ENCODE assay signal across 8 cellular contexts in genomic region chr1:229341811-229342304, GRCh38. TPM values are rescaled to one million over a fixed set of nuclear protein-coding genes. Genes with fewer than 3 reads are reported as not detected.
DNase-seq lines count a peak whose midpoint lies in the region; ATAC-seq and TF ChIP-seq lines count a peak whose summit lies in the region.

No MANE protein-coding gene starts in this region.

- peaks cover 40% of the 10 kb centered on the region for H3K4me1 Mint-ChIP-seq in CD8-positive, alpha-beta T cell (ENCODE audit: low read depth)

- peak overlapping the region; percentile 91 for H3K4me3 Mint-ChIP-seq in CD8-positive, alpha-beta T cell

- no peaks in the 10 kb centered on the region for H3K27me3 Mint-ChIP-seq in CD8-positive, alpha-beta T cell (ENCODE audit: low read depth)

- H3K36me3 Mint-ChIP-seq in CD8-positive, alpha-beta T cell = peaks cover 9% of the 10 kb centered on the region

- ATAC-seq in CD8-positive, alpha-beta T cell = peak; percentile 18
- ATAC-seq in GM19397 (IDR thresholded peaks at IDR 0.05; ENCODE audit: unreplicated experiment) (peak; percentile 30), HG03439 (IDR thresholded peaks at IDR 0.05; ENCODE audit: unreplicated experiment) (peak; percentile 41), aorta (ENCODE audit: low FRiP score) (peak; percentile 1)

- no peaks in the 10 kb centered on the region for H3K36me3 ChIP-seq in CD8-positive, alpha-beta T cell (ENCODE audit: insufficient read depth, low read length)
- H3K36me3 ChIP-seq in duodenal mucosa (ENCODE audit: control insufficient read depth in 1 of 2, insufficient read depth in 2 of 2, low read length in 2 of 2) (no peaks in the 10 kb centered on the region), mesodermal cell (ENCODE audit: control insufficient read depth, insufficient read depth, low read length) (no peaks in the 10 kb centered on the region), aorta (ENCODE audit: control insufficient read depth in 1 of 2, insufficient read depth in 2 of 2, low read length in 1 of 2) (no peaks in the 10 kb centered on the region)

- WGBS in mesodermal cell (ENCODE audit: insufficient coverage in 2 of 2), 2 experiments = 0 to 1% methylated on average over 39 to 53 of the region's 54 CpGs
- WGBS in aorta, 2 donors = 1% methylated on average over 33 to 54 of the region's 54 CpGs

- H3K27ac Mint-ChIP-seq in CD8-positive, alpha-beta T cell = peak overlapping the region; percentile 87

- intact Hi-C loops in CD8-positive, alpha-beta T cell (cut with DNase I, micrococcal nuclease) = loop anchor here (1.0 to 10.0 kb wide), 12 partner anchors 71 to 1237 kb away; partner anchors contain the start of genes NUP133 (in 2 of the 2), RNF187 (in 2 of the 2), ABCB10 (in 1 of the 2) and C1orf35 (in 1 of the 2)
- intact Hi-C loops in aorta (cut with DNase I) = no loop called here

- H3K4me1 ChIP-seq in CD8-positive, alpha-beta T cell (ENCODE audit: insufficient read depth, low read length) = peaks cover 18% of the 10 kb centered on the region
- H3K4me1 ChIP-seq in duodenal mucosa (ENCODE audit: control insufficient read depth in 1 of 2, insufficient read depth in 2 of 2, low read length in 2 of 2) = peaks cover 17 to 19% of the 10 kb centered on the region in 2 donors
- peaks cover 3% of the 10 kb centered on the region for H3K4me1 ChIP-seq in mesodermal cell (ENCODE audit: control insufficient read depth, insufficient read depth, low read length, poor library complexity, severe bottlenecking)
- no peaks in the 10 kb centered on the region for H3K4me1 ChIP-seq in aorta (ENCODE audit: control insufficient read depth in 1 of 2, insufficient read depth in 2 of 2, low read length in 2 of 2)

- no peak for TF ChIP-seq CTCF in CD8-positive, alpha-beta T cell (IDR thresholded peaks at IDR 0.05)

- POLR2A ChIA-PET in CD8-positive, alpha-beta T cell (lab: Charles Lee) = interaction anchor here (0.6 to 1.3 kb wide), 5 partner anchors 59 to 1138 kb away, joined by 3 to 4 read pairs (median 3); partner anchors contain the start of gene ABCB10

- H3K27me3 ChIP-seq in CD8-positive, alpha-beta T cell (ENCODE audit: insufficient read depth, low read length) = no peaks in the 10 kb centered on the region
- H3K27me3 ChIP-seq in duodenal mucosa (ENCODE audit: control insufficient read depth in 1 of 2, insufficient read depth in 2 of 2, low read length in 2 of 2) (no peaks in the 10 kb centered on the region), aorta (ENCODE audit: control insufficient read depth in 1 of 2, insufficient read depth in 2 of 2, low read length in 1 of 2) (no peaks in the 10 kb centered on the region)

- H3K9ac ChIP-seq in duodenal mucosa (ENCODE audit: low read depth in 1 of 2, low read length in 2 of 2) = peak overlapping the region; percentile 57 to 69

- DNase-seq in CD8-positive, alpha-beta T cell = no peak
- DNase-seq in RPMI8226 (peak; percentile 71), aorta (no peak), NCI-H187 treated with DMSO at 0.1 percent for 48 hours (lab: John Stamatoyannopoulos, UW) (no peak)

- H3K27ac ChIP-seq in CD8-positive, alpha-beta T cell (ENCODE audit: low read depth, low read length) = peak overlapping the region; percentile 83
- H3K27ac ChIP-seq in duodenal mucosa (ENCODE audit: low read depth, low read length) (peak overlapping the region; percentile 60), mesodermal cell (ENCODE audit: low read depth, low read length, severe bottlenecking) (peak overlapping the region; percentile 52), aorta (ENCODE audit: low read depth in 1 of 2, low read length in 2 of 2) (no peak overlapping the region)

- CTCF ChIA-PET in CD8-positive, alpha-beta T cell (lab: Charles Lee) = interaction anchor here (0.6 kb wide), 1 partner anchor 96 kb away, joined by 3 read pairs; no protein-coding TSS in a partner anchor

- peak overlapping the region; percentile 74 for H3K4me3 ChIP-seq in CD8-positive, alpha-beta T cell (ENCODE audit: low read depth, low read length)
- H3K4me3 ChIP-seq in duodenal mucosa (ENCODE audit: low read depth in 1 of 2, low read length in 2 of 2) (peak overlapping the region; percentile 84 to 85), mesodermal cell (ENCODE audit: extremely low read depth, insufficient read depth, low read length, poor library complexity, severe bottlenecking) (peak overlapping the region; percentile 60), aorta (ENCODE audit: low read length in 2 of 2) (peak overlapping the region; percentile 69 to 86)

- H3K9me3 ChIP-seq in CD8-positive, alpha-beta T cell (ENCODE audit: low read length) = no peaks in the 10 kb centered on the region
- no peaks in the 10 kb centered on the region for H3K9me3 ChIP-seq in duodenal mucosa (ENCODE audit: control insufficient read depth in 1 of 2, low read length in 2 of 2)
- no peaks in the 10 kb centered on the region for H3K9me3 ChIP-seq in mesodermal cell (ENCODE audit: control insufficient read depth, low read length)
- no peaks in the 10 kb centered on the region for H3K9me3 ChIP-seq in aorta (ENCODE audit: control insufficient read depth, low read length)

- H3K9me3 Mint-ChIP-seq in CD8-positive, alpha-beta T cell = no peaks in the 10 kb centered on the region

RNA-seq across cellular contexts. Expression of gene CCSAP, which starts 1.0 kb away (rescaled TPM):
- 10 to 100 TPM; 11.1 to 11.7 TPM for total RNA-seq in CD8-positive, alpha-beta T cell
- 6.6 TPM for polyA plus RNA-seq in mesodermal cell (2013, experiment 1 of 2)
- 6.8 TPM for polyA plus RNA-seq in mesodermal cell (2013, experiment 2 of 2)
- 1 to 10 TPM; 3.5 to 6.6 TPM for total RNA-seq in aorta
- polyA plus RNA-seq in aorta = 1 to 10 TPM; 2.1 to 2.3 TPM

Comparison
In these comparisons a context has a peak if more than half of its experiments do, and no peak if none do; other contexts are left out.
1. H3K27ac ChIP-seq: peak in CD8-positive, alpha-beta T cell (single experiment), duodenal mucosa (single experiment) and mesodermal cell (single experiment); none in aorta (0 of 2).
2. intact Hi-C loops: an anchor here in CD8-positive, alpha-beta T cell (1.0 to 10.0 kb wide); none called in aorta.
3. Peak in every context shown above with its lines, with median percentiles within 50 percentile points of each other: ATAC-seq and H3K4me3 ChIP-seq.